In the genomic region with DNA sequence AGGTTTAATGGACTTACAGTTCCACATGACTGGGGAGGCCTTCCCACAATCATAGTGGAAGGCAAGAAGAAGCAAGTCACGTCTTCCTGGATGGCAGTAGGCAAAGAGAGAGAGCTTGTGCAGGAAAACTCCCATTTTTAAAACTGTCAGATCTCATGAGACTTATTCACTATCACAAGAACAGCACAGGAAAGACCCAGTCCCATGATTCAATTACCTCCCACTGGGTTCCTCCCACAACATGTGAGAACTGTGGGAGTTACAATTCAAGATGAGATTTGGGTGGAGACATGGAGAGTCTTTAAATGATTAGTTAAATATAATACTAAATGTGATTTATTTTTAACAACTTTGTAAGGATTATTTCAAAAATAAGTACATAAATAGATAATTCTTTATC, we compare ENCODE assay signal across 34 cellular contexts. TPM values are rescaled to one million over a fixed set of nuclear protein-coding genes. Genes with fewer than 3 reads are reported as not detected.
"Had no signal": no experiment of that assay in that cellular context is flagged by ENCODE, and none has a peak within 500 bp of the region (broad histone marks: within the 10 kb centered on the region; RNA-seq: fewer than 3 reads in every experiment).

No MANE protein-coding gene starts in this region.

- H3K36me3 ChIP-seq: heart right ventricle, left lung, lower lobe of right lung, right lobe of liver, transverse colon, WERI-Rb-1 had no signal

- H3K4me1 ChIP-seq: left lung, lower lobe of right lung, right lobe of liver, testis, transverse colon had no signal

- H3K4me3 ChIP-seq: coronary artery, dorsolateral prefrontal cortex, heart right ventricle, left lung, lower lobe of right lung, mucosa of descending colon, right lobe of liver, skin epidermis, testis, transverse colon had no signal

- H3K27me3 ChIP-seq: heart right ventricle, left lung, right lobe of liver, testis, transverse colon had no signal

- DNase-seq: activated CD4-positive, alpha-beta memory T cell treated with anti-CD3 and anti-CD28 coated beads for 36 hours; activated CD4-positive, alpha-beta T cell treated with anti-CD3 and anti-CD28 coated beads for 48 hours; activated CD8-positive, alpha-beta memory T cell treated with anti-CD3 and anti-CD28 coated beads, Interleukin-2, amount 50 U/mL, for 4 hours; activated effector memory CD4-positive, alpha-beta T cell treated with anti-CD3 and anti-CD28 coated beads, Interleukin-2, amount 50 U/mL, for 16 hours; activated naive CD4-positive, alpha-beta T cell treated with anti-CD3 and anti-CD28 coated beads for 36 hours; activated naive CD8-positive, alpha-beta T cell treated with anti-CD3 and anti-CD28 coated beads for 36 hours; activated T-cell treated with anti-CD3 and anti-CD28 coated beads, Interleukin-2, amount 50 U/mL, for 1 hour; amygdala; dorsolateral prefrontal cortex; effector memory CD4-positive, alpha-beta T cell; erythroblast; foreskin fibroblast; heart right ventricle; kidney glomerular epithelial cell; left lung; lower lobe of right lung; mucosa of descending colon; right lobe of liver; stimulated activated CD4-positive, alpha-beta T cell treated with anti-CD3 and anti-CD28 coated beads, Interleukin-12 subunit alpha, Interleukin-12 subunit beta, amount 100 ng/mL, for 4 hours; stimulated activated CD4-positive, alpha-beta T cell treated with anti-CD3 and anti-CD28 coated beads, Interleukin-4, amount 100 ng/mL, for 1 hour; stimulated activated naive CD8-positive, alpha-beta T cell treated with anti-CD3 and anti-CD28 coated beads, Interleukin-15, Interleukin-2, amounts not matched to agents 100 U/mL and 50 U/mL, for 24 hours; T1000; testis; transverse colon; WERI-Rb-1 had no signal

- H3K9me3 ChIP-seq: left lung, lower lobe of right lung, right lobe of liver, testis, transverse colon had no signal

- ATAC-seq: activated CD4-positive, CD25-positive, alpha-beta regulatory T cell treated with anti-CD3 and anti-CD28 coated beads, Interleukin-2, amount 50 U/mL, for 24 hours; heart right ventricle; left lung; lower lobe of right lung; mucosa of descending colon; right lobe of liver; stimulated activated naive CD8-positive, alpha-beta T cell treated with anti-CD3 and anti-CD28 coated beads, Interleukin-15, Interleukin-2, amounts not matched to agents 100 U/mL and 50 U/mL, for 24 hours had no signal

- H3K27ac ChIP-seq: coronary artery, dorsolateral prefrontal cortex, left lung, lower lobe of right lung, right lobe of liver, testis, WERI-Rb-1 had no signal

RNA-seq across cellular contexts. Expression of a gene that starts 38.3 kb away (rescaled TPM):
- total RNA-seq: activated CD4-positive, alpha-beta memory T cell treated with anti-CD3 and anti-CD28 coated beads for 36 hours; activated CD8-positive, alpha-beta memory T cell treated with anti-CD3 and anti-CD28 coated beads for 36 hours; activated naive CD4-positive, alpha-beta T cell treated with anti-CD3 and anti-CD28 coated beads for 36 hours; activated naive CD8-positive, alpha-beta T cell treated with anti-CD3 and anti-CD28 coated beads for 36 hours; activated T-helper 1 cell treated with anti-CD3 and anti-CD28 coated beads, Interleukin-12 subunit alpha, Interleukin-12 subunit beta, Interleukin-2, Interleukin-4 antibody, amounts not matched to agents 30 ng/mL and 10 ng/mL and 1 ng/mL, durations not matched to agents 14 hours and 24 hours and 36 hours; bronchial epithelial cell; mesenteric fat pad; myocyte; renal cortical epithelial cell; right lobe of liver; transverse colon had no signal
